8 cellular contexts compared by ENCODE assay signal in the genomic region with DNA sequence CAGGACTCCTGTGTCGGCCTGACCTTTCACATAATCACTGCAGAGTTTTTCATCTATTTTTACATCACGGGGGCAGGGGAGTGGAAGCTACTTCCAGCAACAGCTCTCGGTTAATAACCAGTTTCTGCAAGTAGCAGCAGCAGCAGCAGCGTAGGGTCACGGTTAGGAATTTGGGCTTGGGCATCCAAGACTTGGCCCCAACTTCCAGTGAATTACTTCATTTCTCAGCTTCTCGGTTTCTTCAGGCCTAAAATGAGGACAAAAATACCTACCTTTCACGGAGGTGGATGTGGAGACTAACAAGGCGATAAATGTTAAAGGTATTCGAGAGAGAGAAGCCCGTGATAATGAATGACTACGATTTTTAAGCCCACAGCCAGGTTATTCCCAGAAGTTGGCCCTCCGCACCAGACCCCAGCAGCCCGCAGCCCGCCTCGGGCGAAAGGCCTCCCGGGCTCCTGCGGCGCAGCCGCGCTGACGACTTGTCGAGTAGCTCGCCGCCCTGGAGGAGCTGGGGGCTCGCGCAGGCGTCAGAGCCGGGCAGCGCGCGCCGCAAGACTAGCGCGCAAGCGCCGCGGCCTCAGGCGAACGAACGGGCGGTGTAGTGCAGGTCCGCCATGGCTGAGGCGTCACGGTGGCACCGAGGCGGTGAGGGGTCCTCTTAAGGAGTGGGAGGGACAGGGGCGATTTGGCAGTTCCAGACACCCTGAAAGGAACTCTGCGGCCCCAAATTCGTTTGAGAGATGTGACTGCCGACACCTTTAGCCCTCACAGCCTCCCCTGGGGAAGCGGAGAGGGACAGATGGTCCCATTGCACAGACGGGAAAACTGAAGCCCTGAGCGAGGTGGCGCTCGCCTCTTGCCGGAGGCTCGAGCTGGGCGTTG. TPM values are rescaled to one million over a fixed set of nuclear protein-coding genes. Genes with fewer than 3 reads are reported as not detected.
DNase-seq lines count a peak whose midpoint lies in the region; ATAC-seq and TF ChIP-seq lines count a peak whose summit lies in the region.

PKD2L2 (plus strand) TSS at position 583 of the 885 bp plus-strand sequence; CDS start at position 618, 35 bp downstream.

- no peak for TF ChIP-seq CTCF in brain microvascular endothelial cell (IDR thresholded peaks at IDR 0.05; ENCODE audit: low read depth, low read length, missing control alignments)
- no peak for TF ChIP-seq CTCF in smooth muscle cell (IDR thresholded peaks at IDR 0.05; ENCODE audit: borderline replicate concordance, insufficient read depth, poor library complexity, severe bottlenecking)

- H3K36me3 ChIP-seq in brain microvascular endothelial cell (replicated peaks) (no peaks in the 10 kb centered on the region), smooth muscle cell (ENCODE audit: low read depth) (no peaks in the 10 kb centered on the region)

- peaks cover 10% of the 10 kb centered on the region for H3K4me1 ChIP-seq in smooth muscle cell (ENCODE audit: low read depth)

- H3K27ac ChIP-seq in brain microvascular endothelial cell, result peak within 1 kb of the TSS; percentile 30
- no peak within 1 kb of the TSS for H3K27ac ChIP-seq in smooth muscle cell (ENCODE audit: low read depth)

- H3K4me3 ChIP-seq in brain microvascular endothelial cell (ENCODE audit: low read depth, low read length) (peak within 1 kb of the TSS; percentile 63), smooth muscle cell (peak within 1 kb of the TSS; percentile 35)

- 66% methylated on average over 59 of the region's 59 CpGs for WGBS in smooth muscle cell (ENCODE audit: low lambda C conversion rate)

- H2AFZ ChIP-seq in smooth muscle cell (ENCODE audit: low read depth), result peak within 1 kb of the TSS; percentile 76

- in situ Hi-C loops in brain microvascular endothelial cell (cut with HindIII; ENCODE audit: low pct_ligation_motif_present, low sequenced_read_pairs), result no loop called here

- no peaks in the 10 kb centered on the region for H3K79me2 ChIP-seq in smooth muscle cell (ENCODE audit: low read depth)

- H3K27me3 ChIP-seq in brain microvascular endothelial cell (replicated peaks) (no peaks in the 10 kb centered on the region), smooth muscle cell (ENCODE audit: low read depth) (no peaks in the 10 kb centered on the region)

- no peak within 1 kb of the TSS for H3K9ac ChIP-seq in smooth muscle cell (ENCODE audit: low read depth)

- no peaks in the 10 kb centered on the region for H3F3A ChIP-seq in smooth muscle cell (ENCODE audit: low read depth)

- peak; percentile 92 for ATAC-seq in GM19438 (IDR thresholded peaks at IDR 0.05; ENCODE audit: low read depth, unreplicated experiment)
- ATAC-seq in HG03571 (IDR thresholded peaks at IDR 0.05; ENCODE audit: unreplicated experiment), result peak; percentile 98

- H3K4me2 ChIP-seq in smooth muscle cell, result peak within 1 kb of the TSS; percentile 70

- H4K20me1 ChIP-seq in smooth muscle cell (ENCODE audit: low read depth), result no peaks in the 10 kb centered on the region

- DNase-seq in C1 segment of cervical spinal cord (lab: John Stamatoyannopoulos, UW) (peak; percentile 4 to 89 (median 61)), UCSD-AML1 (lab: John Stamatoyannopoulos, UW; ENCODE audit: unreplicated experiment) (peak; percentile 38), brain microvascular endothelial cell (peak; percentile 73), iPS-NIHi11 (ENCODE audit: low spot score) (peak; percentile 76), smooth muscle cell (lab: John Stamatoyannopoulos, UW; ENCODE audit: unreplicated experiment) (no peak), NCI-H1930 (lab: John Stamatoyannopoulos, UW) (no peak)

- H3K9me3 ChIP-seq in smooth muscle cell (replicated peaks; ENCODE audit: low read depth), result no peaks in the 10 kb centered on the region

RNA-seq across cellular contexts. Expression of gene PKD2L2, which starts in this region (rescaled TPM):
- not detected in 2 replicates for total RNA-seq in smooth muscle cell
- 0.19 and 0.22 TPM in 2 replicates for polyA plus RNA-seq in smooth muscle cell

Comparison
In these comparisons a context has a peak if more than half of its experiments do, and no peak if none do; other contexts are left out.
1. DNase-seq: peak in C1 segment of cervical spinal cord (14 of 14), UCSD-AML1 (single experiment), brain microvascular endothelial cell (single experiment) and iPS-NIHi11 (single experiment); none in smooth muscle cell (single experiment) and NCI-H1930 (0 of 2).